8 cellular contexts compared by ENCODE assay signal in the genomic region with DNA sequence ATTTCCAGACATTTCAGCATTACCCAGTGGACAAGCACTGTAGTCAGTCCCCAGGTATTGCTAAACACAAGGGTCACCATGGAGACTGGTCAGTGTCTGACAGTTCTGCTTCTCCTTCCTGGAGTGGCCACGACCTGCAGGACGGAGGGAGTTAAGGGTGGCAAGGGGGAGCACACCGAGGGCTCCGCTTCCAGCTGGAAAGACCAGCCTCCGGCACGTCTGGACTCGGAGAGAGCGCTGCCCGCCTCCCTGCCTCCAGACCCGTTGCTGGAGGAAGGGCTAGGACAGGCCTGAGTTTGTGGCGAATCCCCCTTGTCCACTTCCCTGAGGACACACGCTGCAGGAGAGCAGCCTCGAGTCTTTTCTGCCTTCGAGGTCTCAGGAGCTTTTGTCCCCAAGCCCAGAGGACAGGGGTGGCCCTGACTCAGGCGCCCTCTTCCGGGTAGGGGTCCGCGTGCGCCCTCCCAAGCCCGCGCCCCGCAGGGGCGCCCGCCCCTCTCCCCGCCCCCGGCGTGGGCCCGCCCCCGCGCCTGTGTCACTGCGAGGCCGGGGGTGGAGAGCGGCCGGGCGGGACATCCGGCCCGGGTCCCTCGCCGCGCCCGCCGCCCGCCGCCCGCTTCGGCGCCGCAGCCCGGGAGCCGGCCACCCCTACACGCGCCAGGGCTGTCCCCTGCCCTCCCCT. TPM values are rescaled to one million over a fixed set of nuclear protein-coding genes. Genes with fewer than 3 reads are reported as not detected.
DNase-seq lines count a peak whose midpoint lies in the region; ATAC-seq and TF ChIP-seq lines count a peak whose summit lies in the region.

A gene with protein sequence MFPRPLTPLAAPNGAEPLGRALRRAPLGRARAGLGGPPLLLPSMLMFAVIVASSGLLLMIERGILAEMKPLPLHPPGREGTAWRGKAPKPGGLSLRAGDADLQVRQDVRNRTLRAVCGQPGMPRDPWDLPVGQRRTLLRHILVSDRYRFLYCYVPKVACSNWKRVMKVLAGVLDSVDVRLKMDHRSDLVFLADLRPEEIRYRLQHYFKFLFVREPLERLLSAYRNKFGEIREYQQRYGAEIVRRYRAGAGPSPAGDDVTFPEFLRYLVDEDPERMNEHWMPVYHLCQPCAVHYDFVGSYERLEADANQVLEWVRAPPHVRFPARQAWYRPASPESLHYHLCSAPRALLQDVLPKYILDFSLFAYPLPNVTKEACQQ (plus strand): TSS at position 562 of the 682 bp plus-strand sequence. CDS start 230 bp downstream, outside the sequence.

- no peaks in the 10 kb centered on the region for H3K27me3 ChIP-seq in HAP-1 (ENCODE audit: low read depth)

- intact Hi-C loops in activated CD4-positive, alpha-beta T cell treated with anti-CD3 and anti-CD28 coated beads, Interleukin-2, amount 10 ng/mL, durations not matched to agents 24 days and 14 days (cut with micrococcal nuclease) = loop anchor here (1.0 to 5.0 kb wide), 3 partner anchors 22 to 97 kb away; a partner anchor contains a TSS

- peaks cover 14% of the 10 kb centered on the region for H3K36me3 ChIP-seq in HAP-1 (replicated peaks)

- H3K27me3 Mint-ChIP-seq in activated CD4-positive, alpha-beta T cell treated with anti-CD3 and anti-CD28 coated beads, Interleukin-2, amount 10 ng/mL, durations not matched to agents 24 days and 14 days = peaks cover 1% of the 10 kb centered on the region

- POLR2A ChIA-PET in GM10248 (lab: Yijun Ruan, JAX) = no interaction called here

- H3K4me1 ChIP-seq in HAP-1 = peaks cover 8% of the 10 kb centered on the region

- H3K9me3 ChIP-seq in HAP-1 = no peaks in the 10 kb centered on the region

- H3K4me3 ChIP-seq in HAP-1 = peak within 1 kb of the TSS; percentile 56

- ATAC-seq in left lobe of liver = peak; percentile 92
- no peak for ATAC-seq in GM18861 (IDR thresholded peaks at IDR 0.05; ENCODE audit: unreplicated experiment)

- in situ Hi-C loops in HAP-1 (cut with MboI; ENCODE audit: low sequenced_read_pairs) = no loop called here

- H3K27ac Mint-ChIP-seq in activated CD4-positive, alpha-beta T cell treated with anti-CD3 and anti-CD28 coated beads, Interleukin-2, amount 10 ng/mL, durations not matched to agents 24 days and 14 days = peak within 1 kb of the TSS; percentile 83

- TF ChIP-seq CTCF in GM10248 (IDR thresholded peaks at IDR 0.05; ENCODE audit: control extremely low read depth, extremely low read depth, low read depth, missing control alignments) = no peak

- H3K9me3 Mint-ChIP-seq in activated CD4-positive, alpha-beta T cell treated with anti-CD3 and anti-CD28 coated beads, Interleukin-2, amount 10 ng/mL, durations not matched to agents 24 days and 14 days = no peaks in the 10 kb centered on the region

- DNase-seq in GM10248 (ENCODE audit: extremely low spot score) = peak; percentile 88
- peak; percentile 54 to 80 for DNase-seq in HAP-1 (ENCODE audit: low spot score in 2 of 2)
- DNase-seq in NCI-H1694 treated with DMSO at 0.1 percent for 48 hours (lab: John Stamatoyannopoulos, UW) = peak; percentile 28
- peak; percentile 90 for DNase-seq in activated CD4-positive, alpha-beta T cell treated with anti-CD3 and anti-CD28 coated beads, Interleukin-2, amount 10 ng/mL, durations not matched to agents 24 days and 14 days
- DNase-seq in dermis blood vessel endothelial cell = peak; percentile 52
- peak; percentile 65 for DNase-seq in left lobe of liver (ENCODE audit: low spot score)
- peak; percentile 42 for DNase-seq in stimulated activated CD4-positive, alpha-beta T cell treated with anti-CD3 and anti-CD28 coated beads, Interleukin-4, amount 100 ng/mL, for 24 hours

- H3K4me1 Mint-ChIP-seq in activated CD4-positive, alpha-beta T cell treated with anti-CD3 and anti-CD28 coated beads, Interleukin-2, amount 10 ng/mL, durations not matched to agents 24 days and 14 days = peaks cover 26% of the 10 kb centered on the region

- H3K4me3 Mint-ChIP-seq in activated CD4-positive, alpha-beta T cell treated with anti-CD3 and anti-CD28 coated beads, Interleukin-2, amount 10 ng/mL, durations not matched to agents 24 days and 14 days = peak within 1 kb of the TSS; percentile 90

- CTCF ChIA-PET in GM10248 (lab: Yijun Ruan, JAX) = interaction anchor here (1.2 to 2.2 kb wide), 2 partner anchors 13 to 16 kb away, joined by 3 to 7 read pairs; no protein-coding TSS in a partner anchor

- H3K36me3 Mint-ChIP-seq in activated CD4-positive, alpha-beta T cell treated with anti-CD3 and anti-CD28 coated beads, Interleukin-2, amount 10 ng/mL, durations not matched to agents 24 days and 14 days (ENCODE audit: low read depth) = peaks cover 10% of the 10 kb centered on the region

RNA-seq across cellular contexts. Expression of the gene that starts here (rescaled TPM):
- total RNA-seq in activated CD4-positive, alpha-beta T cell treated with anti-CD3 and anti-CD28 coated beads, Interleukin-2, amount 10 ng/mL, durations not matched to agents 24 days and 14 days = 9.0 and 9.7 TPM in 2 replicates
- total RNA-seq in dermis blood vessel endothelial cell = 11.7 and 19.7 TPM in 2 replicates
- total RNA-seq in left lobe of liver = 5.3 TPM

Comparison
In these comparisons a context has a peak if more than half of its experiments do, and no peak if none do; other contexts are left out.
1. DNase-seq: peak in every context shown above with its lines; median percentile 90 in activated CD4-positive, alpha-beta T cell treated with anti-CD3 and anti-CD28 coated beads, Interleukin-2, amount 10 ng/mL, durations not matched to agents 24 days and 14 days; 88 in GM10248; 67 in HAP-1; 65 in left lobe of liver; 52 in dermis blood vessel endothelial cell; 42 in stimulated activated CD4-positive, alpha-beta T cell treated with anti-CD3 and anti-CD28 coated beads, Interleukin-4, amount 100 ng/mL, for 24 hours; 28 in NCI-H1694 treated with DMSO at 0.1 percent for 48 hours.